In the genomic region with DNA sequence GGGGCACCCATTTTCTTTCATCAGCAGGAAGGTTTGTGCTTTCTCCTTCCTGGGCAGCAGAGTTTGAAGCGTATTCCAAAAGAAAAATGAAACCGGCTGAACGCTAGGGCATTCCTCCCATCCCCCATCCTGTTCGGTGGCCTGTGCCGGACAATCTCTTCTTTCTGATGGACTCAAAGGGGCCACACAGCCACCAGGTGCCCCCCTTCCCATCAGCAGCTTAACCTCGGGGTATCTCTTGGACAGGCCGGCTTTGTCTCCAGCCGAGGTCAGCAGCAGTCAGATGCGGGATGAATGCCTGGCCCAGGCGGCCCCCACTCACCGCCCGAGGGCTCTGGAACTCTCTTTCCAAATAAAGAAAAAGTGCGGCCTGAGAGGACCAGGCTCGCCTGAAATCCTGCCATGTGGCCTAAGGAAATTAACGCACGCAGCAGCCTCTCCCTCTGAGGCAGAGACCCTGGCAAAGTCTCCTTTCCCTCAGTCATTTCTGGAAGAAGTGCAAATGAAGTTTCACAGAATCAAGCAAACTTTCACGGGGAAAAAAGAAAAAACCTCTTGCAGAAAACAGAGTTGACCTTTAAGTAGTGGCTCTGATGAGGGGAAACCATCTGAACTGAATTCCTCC, we compare ENCODE assay signal across 8 cellular contexts.
DNase-seq lines count a peak whose midpoint lies in the region; ATAC-seq and TF ChIP-seq lines count a peak whose summit lies in the region.

No MANE protein-coding gene starts in this region.

- H3K4me3 Mint-ChIP-seq in stimulated activated effector memory CD8-positive, alpha-beta T cell treated with anti-CD3 and anti-CD28 coated beads, Interleukin-12 subunit alpha, Interleukin-12 subunit beta, amount 100 ng/mL, for 72 hours, result peak overlapping the region; percentile 89

- peak overlapping the region; percentile 97 for H3K27ac Mint-ChIP-seq in stimulated activated effector memory CD8-positive, alpha-beta T cell treated with anti-CD3 and anti-CD28 coated beads, Interleukin-12 subunit alpha, Interleukin-12 subunit beta, amount 100 ng/mL, for 72 hours

- no peak for ATAC-seq in stimulated activated effector memory CD8-positive, alpha-beta T cell treated with anti-CD3 and anti-CD28 coated beads, Interleukin-12 subunit alpha, Interleukin-12 subunit beta, amount 100 ng/mL, for 72 hours
- no peak for ATAC-seq in HG03439 (IDR thresholded peaks at IDR 0.05; ENCODE audit: unreplicated experiment)

- no peaks in the 10 kb centered on the region for H3K36me3 ChIP-seq in ascending aorta

- peak; percentile 51 for DNase-seq in ACHN
- peak; percentile 30 for DNase-seq in HS-27A (ENCODE audit: low read depth)
- no peak for DNase-seq in ascending aorta (ENCODE audit: low spot score in 2 of 2)
- DNase-seq in iris pigment epithelial cell (ENCODE audit: low read depth), result peak; percentile 38
- no peak for DNase-seq in stimulated activated effector memory CD8-positive, alpha-beta T cell treated with anti-CD3 and anti-CD28 coated beads, Interleukin-12 subunit alpha, Interleukin-12 subunit beta, amount 100 ng/mL, for 72 hours (ENCODE audit: low spot score in 2 of 2)
- DNase-seq in NCI-H524 treated with DMSO at 0.1 percent for 48 hours (lab: John Stamatoyannopoulos, UW), result no peak
- DNase-seq in NCI-H1417 treated with DMSO at 0.1 percent for 48 hours (lab: John Stamatoyannopoulos, UW), result no peak

- H3K4me3 ChIP-seq in ascending aorta, result peak overlapping the region; percentile 44 to 62

- no peak for TF ChIP-seq CTCF in ascending aorta (IDR thresholded peaks at IDR 0.05)

- intact Hi-C loops in ascending aorta (cut with DNase I), result loop anchor here (1.0 to 5.0 kb wide), 6 partner anchors 32 to 862 kb away; partner anchors contain the start of genes DCUN1D2 and RASA3

- H3K9me3 Mint-ChIP-seq in stimulated activated effector memory CD8-positive, alpha-beta T cell treated with anti-CD3 and anti-CD28 coated beads, Interleukin-12 subunit alpha, Interleukin-12 subunit beta, amount 100 ng/mL, for 72 hours, result no peaks in the 10 kb centered on the region

- peak overlapping the region; percentile 98 to 99 for H3K27ac ChIP-seq in ascending aorta

- in situ Hi-C loops in ACHN (cut with HindIII; ENCODE audit: low pct_ligation_motif_present, low pct_unique_long_range_greater_than_20kb, low sequenced_read_pairs), result no loop called here

- H3K4me1 ChIP-seq in ascending aorta, result peaks cover 41 to 64% of the 10 kb centered on the region in 2 donors

- no peaks in the 10 kb centered on the region for H3K27me3 ChIP-seq in ascending aorta

- H3K9me3 ChIP-seq in ascending aorta, result no peaks in the 10 kb centered on the region

- H3K4me1 Mint-ChIP-seq in stimulated activated effector memory CD8-positive, alpha-beta T cell treated with anti-CD3 and anti-CD28 coated beads, Interleukin-12 subunit alpha, Interleukin-12 subunit beta, amount 100 ng/mL, for 72 hours, result peaks cover 74% of the 10 kb centered on the region

- H3K36me3 Mint-ChIP-seq in stimulated activated effector memory CD8-positive, alpha-beta T cell treated with anti-CD3 and anti-CD28 coated beads, Interleukin-12 subunit alpha, Interleukin-12 subunit beta, amount 100 ng/mL, for 72 hours, result peaks cover 63% of the 10 kb centered on the region

Comparison
In these comparisons a context has a peak if more than half of its experiments do, and no peak if none do; other contexts are left out.
1. DNase-seq: peak in ACHN (single experiment), HS-27A (single experiment) and iris pigment epithelial cell (single experiment); none in ascending aorta (0 of 2), stimulated activated effector memory CD8-positive, alpha-beta T cell treated with anti-CD3 and anti-CD28 coated beads, Interleukin-12 subunit alpha, Interleukin-12 subunit beta, amount 100 ng/mL, for 72 hours (0 of 2), NCI-H524 treated with DMSO at 0.1 percent for 48 hours (single experiment) and NCI-H1417 treated with DMSO at 0.1 percent for 48 hours (single experiment).